In the genomic region with DNA sequence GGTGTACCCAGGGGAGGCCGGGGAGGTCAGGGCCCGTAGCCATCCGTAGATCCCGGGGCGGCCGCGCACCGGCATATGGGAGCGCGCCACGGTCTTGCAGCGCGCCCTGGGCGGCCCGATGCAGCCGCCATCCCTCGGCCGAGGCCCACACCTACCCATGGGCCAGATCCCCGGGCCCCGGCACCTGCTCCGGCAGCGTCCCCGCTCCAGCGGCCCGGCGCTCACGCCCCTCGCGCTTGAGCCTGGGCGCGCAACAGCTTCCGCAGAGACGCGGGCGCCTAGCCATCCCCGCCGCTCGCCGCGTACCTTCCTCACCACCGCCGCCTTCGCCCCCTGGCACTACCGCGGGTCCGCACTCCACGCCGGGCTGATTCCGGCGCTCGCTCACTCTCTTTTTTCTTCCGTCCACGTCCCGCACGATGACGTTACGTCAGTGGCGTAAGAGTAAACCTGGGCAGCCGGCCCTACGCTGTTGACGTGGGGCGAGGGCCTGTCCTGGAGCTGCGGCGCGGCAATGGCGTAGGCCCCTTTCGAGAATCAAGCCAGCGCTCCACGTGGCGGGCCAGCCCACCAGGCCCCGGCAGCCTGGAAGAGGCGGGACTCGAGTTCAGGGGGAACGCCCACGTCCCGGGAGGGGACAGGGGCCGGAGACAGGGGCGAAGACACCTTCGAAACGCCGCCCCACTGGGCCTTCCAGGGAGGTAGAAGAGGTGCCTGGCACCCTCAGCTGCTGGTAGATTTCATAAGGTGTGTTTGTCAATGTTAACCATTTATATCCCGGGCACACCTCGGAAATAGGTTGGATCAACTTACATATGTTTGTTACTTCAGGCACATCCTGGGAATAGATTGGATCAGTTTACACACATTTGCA, we compare ENCODE assay signal across 8 cellular contexts.
DNase-seq lines count a peak whose midpoint lies in the region; ATAC-seq and TF ChIP-seq lines count a peak whose summit lies in the region.

A gene (minus strand): TSS at position 421 of the 874 bp plus-strand sequence. CDS start 3,334 bp downstream, outside the sequence.

- ATAC-seq in HG02885 (IDR thresholded peaks at IDR 0.05; ENCODE audit: poor library complexity, unreplicated experiment), result peak; percentile 89

- TF ChIP-seq CTCF in retinal pigment epithelial cell (conservative IDR thresholded peaks at IDR 0.05; ENCODE audit: low read depth, low read length), result no peak

- DNase-seq in NCI-H1417 (lab: John Stamatoyannopoulos, UW), result peak; percentile 74 to 84 (median 82)
- DNase-seq in NCI-H1417 treated with DMSO at 0.1 percent for 48 hours (lab: John Stamatoyannopoulos, UW), result no peak
- peak; percentile 58 to 63 for DNase-seq in NCI-H1930 (lab: John Stamatoyannopoulos, UW)
- DNase-seq in T1000 (lab: John Stamatoyannopoulos, UW), result peak; percentile 94
- peak; percentile 97 for DNase-seq in astrocyte of the hippocampus (ENCODE audit: low read depth, low spot score)
- peak; percentile 79 to 84 for DNase-seq in hippocampal formation (lab: John Stamatoyannopoulos, UW)
- peak; percentile 45 for DNase-seq in retinal pigment epithelial cell (ENCODE audit: low read depth)

- peak within 1 kb of the TSS; percentile 83 for H3K4me3 ChIP-seq in retinal pigment epithelial cell (ENCODE audit: low read length)
